ENCODE assay signal across 1 cellular context in genomic region chr2:73891276-73891901, GRCh38.
TF ChIP-seq lines count a peak whose summit lies in the region.

No MANE protein-coding gene starts in this region.

TF ChIP-seq in IMR-90, 13 proteins besides CTCF, POLR2A, EP300 and RAD21:
- no peak for TF ChIP-seq MAFK (IDR thresholded peaks at IDR 0.05; ENCODE audit: low read depth, low read length)
- TF ChIP-seq MAZ (IDR thresholded peaks at IDR 0.05; ENCODE audit: borderline replicate concordance, low read depth, low read length), result no peak
- TF ChIP-seq, protein P1, sequence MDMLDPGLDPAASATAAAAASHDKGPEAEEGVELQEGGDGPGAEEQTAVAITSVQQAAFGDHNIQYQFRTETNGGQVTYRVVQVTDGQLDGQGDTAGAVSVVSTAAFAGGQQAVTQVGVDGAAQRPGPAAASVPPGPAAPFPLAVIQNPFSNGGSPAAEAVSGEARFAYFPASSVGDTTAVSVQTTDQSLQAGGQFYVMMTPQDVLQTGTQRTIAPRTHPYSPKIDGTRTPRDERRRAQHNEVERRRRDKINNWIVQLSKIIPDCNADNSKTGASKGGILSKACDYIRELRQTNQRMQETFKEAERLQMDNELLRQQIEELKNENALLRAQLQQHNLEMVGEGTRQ (IDR thresholded peaks at IDR 0.05; ENCODE audit: low read depth, low read length), result no peak
